In genomic region chr3:53616330-53616729, GRCh38 we compare ENCODE assay signal across 1 cellular context.
TF ChIP-seq lines count a peak whose summit lies in the region.

No MANE protein-coding gene starts in this region.

TF ChIP-seq in GM23338, 12 proteins besides CTCF, POLR2A, EP300 and RAD21:
- TF ChIP-seq EZH2phosphoT487 (IDR thresholded peaks at IDR 0.05; ENCODE audit: unreplicated experiment) (no peak), ZNF114 (CRISPR knock-in tag; IDR thresholded peaks at IDR 0.05) (no peak), REST (IDR thresholded peaks at IDR 0.05; ENCODE audit: unreplicated experiment) (no peak), ZNF331 (CRISPR knock-in tag; IDR thresholded peaks at IDR 0.05; ENCODE audit: low read depth) (no peak), CREB1 (CRISPR knock-in tag; IDR thresholded peaks at IDR 0.05; ENCODE audit: low read depth) (no peak), STAT1 (IDR thresholded peaks at IDR 0.05; ENCODE audit: unreplicated experiment) (no peak), POLR2AphosphoS5 (IDR thresholded peaks at IDR 0.05; ENCODE audit: low read depth) (no peak), JUNB (IDR thresholded peaks at IDR 0.05; ENCODE audit: unreplicated experiment) (no peak), ZNF462 (CRISPR knock-in tag; IDR thresholded peaks at IDR 0.05) (no peak), ETS1 (IDR thresholded peaks at IDR 0.05) (no peak), NANOG (IDR thresholded peaks at IDR 0.05; ENCODE audit: borderline replicate concordance) (no peak), EZH2 (IDR thresholded peaks at IDR 0.05; ENCODE audit: low read depth, unreplicated experiment) (no peak)
